Comparison of ENCODE assay signal across 16 cellular contexts in genomic region chr21:44984792-44985440, GRCh38. TPM values are rescaled to one million over a fixed set of nuclear protein-coding genes. Genes with fewer than 3 reads are reported as not detected.
DNase-seq lines count a peak whose midpoint lies in the region; ATAC-seq, FAIRE-seq and TF ChIP-seq lines count a peak whose summit lies in the region.
"Had no signal": no experiment of that assay in that cellular context is flagged by ENCODE, and none has a peak within 500 bp of the region (broad histone marks: within the 10 kb centered on the region; RNA-seq: fewer than 3 reads in every experiment).

No MANE protein-coding gene starts in this region.

- no peak overlapping the region for H3K27ac Mint-ChIP-seq in natural killer cell treated with Interleukin-12 subunit alpha and Interleukin-12 subunit beta and Interleukin-15 and Interleukin-18, amount 100 ng/mL, for 72 hours
- no peak overlapping the region for H3K27ac Mint-ChIP-seq in natural killer cell
- H3K27ac Mint-ChIP-seq in T-helper 2 cell treated with Interferon-gamma antibody and Interleukin-4, amounts not matched to agents 5 μg/mL and 100 μg/mL, for 36 hours, result no peak overlapping the region
- H3K27ac Mint-ChIP-seq: dendritic cell treated with granulocyte-macrophage colony-stimulating factor and Interleukin-4, amounts not matched to agents 40 ng/mL and 50 ng/mL, for 4 days had no signal

- no peaks in the 10 kb centered on the region for H3K36me3 Mint-ChIP-seq in natural killer cell treated with Interleukin-12 subunit alpha and Interleukin-12 subunit beta and Interleukin-15 and Interleukin-18, amount 100 ng/mL, for 72 hours
- no peaks in the 10 kb centered on the region for H3K36me3 Mint-ChIP-seq in natural killer cell
- no peaks in the 10 kb centered on the region for H3K36me3 Mint-ChIP-seq in T-helper 2 cell treated with Interferon-gamma antibody and Interleukin-4, amounts not matched to agents 5 μg/mL and 100 μg/mL, for 36 hours (ENCODE audit: low read depth)

- intact Hi-C loops in natural killer cell (cut with micrococcal nuclease) (no loop called here), esophagus muscularis mucosa (cut with DNase I) (no loop called here)

- ATAC-seq in natural killer cell treated with Interleukin-12 subunit alpha and Interleukin-12 subunit beta and Interleukin-15 and Interleukin-18, amount 100 ng/mL, for 72 hours, result peak in 1 of 2 donors; percentile 24
- ATAC-seq in natural killer cell, result no peak
- ATAC-seq: HCT116 had no signal

- WGBS in esophagus muscularis mucosa, result 62% methylated on average over 12 of the region's 26 CpGs
- WGBS in mesodermal cell (ENCODE audit: insufficient coverage in 2 of 2), 2 experiments, result 76 to 80% methylated on average over 18 of the region's 26 CpGs

- no peaks in the 10 kb centered on the region for H3K27me3 Mint-ChIP-seq in natural killer cell treated with Interleukin-12 subunit alpha and Interleukin-12 subunit beta and Interleukin-15 and Interleukin-18, amount 100 ng/mL, for 72 hours
- H3K27me3 Mint-ChIP-seq in natural killer cell (ENCODE audit: low read depth in 2 of 2), result no peaks in the 10 kb centered on the region
- H3K27me3 Mint-ChIP-seq in T-helper 2 cell treated with Interferon-gamma antibody and Interleukin-4, amounts not matched to agents 5 μg/mL and 100 μg/mL, for 36 hours (ENCODE audit: low read depth), result no peaks in the 10 kb centered on the region

- FAIRE-seq in GM12892 (lab: Jason Lieb, UNC), result no peak

- no peak for TF ChIP-seq EP300 in esophagus muscularis mucosa (IDR thresholded peaks at IDR 0.05)

- DNase-seq in natural killer cell treated with Interleukin-12 subunit alpha and Interleukin-12 subunit beta and Interleukin-15 and Interleukin-18, amount 100 ng/mL, for 72 hours (ENCODE audit: low spot score), result peak; percentile 38
- no peak for DNase-seq in natural killer cell
- no peak for DNase-seq in esophagus muscularis mucosa (ENCODE audit: extremely low spot score)
- no peak for DNase-seq in T-helper 2 cell treated with Interferon-gamma antibody and Interleukin-4, amounts not matched to agents 5 μg/mL and 100 μg/mL, for 36 hours (ENCODE audit: low spot score)
- no peak for DNase-seq in GM12892 (ENCODE audit: insufficient read length)
- DNase-seq in NCI-H1436 (lab: John Stamatoyannopoulos, UW), result no peak
- no peak for DNase-seq in COLO668 (lab: John Stamatoyannopoulos, UW; ENCODE audit: unreplicated experiment)
- DNase-seq: amniotic stem cell, DMS79, NCI-H146 had no signal

- TF ChIP-seq POLR2A in esophagus muscularis mucosa (IDR thresholded peaks at IDR 0.05; ENCODE audit: low read depth) (no peak), GM12892 (IDR thresholded peaks at IDR 0.05; ENCODE audit: low read depth, low read length) (no peak)

- peaks cover 0 to 2% of the 10 kb centered on the region in 2 donors for H3K4me1 Mint-ChIP-seq in natural killer cell treated with Interleukin-12 subunit alpha and Interleukin-12 subunit beta and Interleukin-15 and Interleukin-18, amount 100 ng/mL, for 72 hours (ENCODE audit: low read depth in 2 of 2)
- H3K4me1 Mint-ChIP-seq in natural killer cell, result no peaks in the 10 kb centered on the region
- no peaks in the 10 kb centered on the region for H3K4me1 Mint-ChIP-seq in T-helper 2 cell treated with Interferon-gamma antibody and Interleukin-4, amounts not matched to agents 5 μg/mL and 100 μg/mL, for 36 hours (ENCODE audit: low read depth)

- H3K9me3 ChIP-seq in esophagus muscularis mucosa (no peaks in the 10 kb centered on the region), mesodermal cell (ENCODE audit: control insufficient read depth, low read length) (no peaks in the 10 kb centered on the region)

- H3K9me3 Mint-ChIP-seq in natural killer cell treated with Interleukin-12 subunit alpha and Interleukin-12 subunit beta and Interleukin-15 and Interleukin-18, amount 100 ng/mL, for 72 hours, result no peaks in the 10 kb centered on the region
- H3K9me3 Mint-ChIP-seq in natural killer cell, result no peaks in the 10 kb centered on the region
- H3K9me3 Mint-ChIP-seq in T-helper 2 cell treated with Interferon-gamma antibody and Interleukin-4, amounts not matched to agents 5 μg/mL and 100 μg/mL, for 36 hours, result no peaks in the 10 kb centered on the region
- H3K9me3 Mint-ChIP-seq: dendritic cell treated with granulocyte-macrophage colony-stimulating factor and Interleukin-4, amounts not matched to agents 40 ng/mL and 50 ng/mL, for 4 days had no signal

- H3K4me3 ChIP-seq in esophagus muscularis mucosa, result no peak overlapping the region
- no peak overlapping the region for H3K4me3 ChIP-seq in mesodermal cell (ENCODE audit: extremely low read depth, insufficient read depth, low read length, poor library complexity, severe bottlenecking)
- H3K4me3 ChIP-seq: hepatocyte, lung had no signal

- peaks cover 24 to 66% (median 54%) of the 10 kb centered on the region in 4 donors for H3K4me1 ChIP-seq in esophagus muscularis mucosa
- H3K4me1 ChIP-seq in mesodermal cell (ENCODE audit: control insufficient read depth, insufficient read depth, low read length, poor library complexity, severe bottlenecking), result peaks cover 49% of the 10 kb centered on the region

- peaks cover 0 to 6% (median 0%) of the 10 kb centered on the region in 4 donors for H3K36me3 ChIP-seq in esophagus muscularis mucosa
- no peaks in the 10 kb centered on the region for H3K36me3 ChIP-seq in mesodermal cell (ENCODE audit: control insufficient read depth, insufficient read depth, low read length)

- no peak overlapping the region for H3K4me3 Mint-ChIP-seq in natural killer cell treated with Interleukin-12 subunit alpha and Interleukin-12 subunit beta and Interleukin-15 and Interleukin-18, amount 100 ng/mL, for 72 hours
- no peak overlapping the region for H3K4me3 Mint-ChIP-seq in natural killer cell
- H3K4me3 Mint-ChIP-seq in T-helper 2 cell treated with Interferon-gamma antibody and Interleukin-4, amounts not matched to agents 5 μg/mL and 100 μg/mL, for 36 hours, result no peak overlapping the region
- H3K4me3 Mint-ChIP-seq: dendritic cell treated with granulocyte-macrophage colony-stimulating factor and Interleukin-4, amounts not matched to agents 40 ng/mL and 50 ng/mL, for 4 days had no signal

- TF ChIP-seq CTCF in natural killer cell (IDR thresholded peaks at IDR 0.05), result no peak
- no peak for TF ChIP-seq CTCF in esophagus muscularis mucosa (IDR thresholded peaks at IDR 0.05)

- H3K27ac ChIP-seq in esophagus muscularis mucosa (replicated peaks in 1 of 4), result peak overlapping the region in 3 of 4 donors; percentile 0 to 95 (median 57)
- peak overlapping the region; percentile 41 for H3K27ac ChIP-seq in mesodermal cell (ENCODE audit: low read depth, low read length, severe bottlenecking)
- H3K27ac ChIP-seq: hepatocyte, KMS-11 had no signal

- no peaks in the 10 kb centered on the region for H3K27me3 ChIP-seq in esophagus muscularis mucosa
- H3K27me3 ChIP-seq: hepatocyte had no signal

RNA-seq across cellular contexts. Expression of gene SLX9, which starts 45.1 kb away (rescaled TPM):
- total RNA-seq in natural killer cell treated with Interleukin-12 subunit alpha and Interleukin-12 subunit beta and Interleukin-15 and Interleukin-18, amount 100 ng/mL, for 72 hours, result 10 to 100 TPM; 43.5 to 83.6 TPM
- total RNA-seq in natural killer cell (10 to 100 TPM; 12.8 to 22.9 (median 20.0) TPM), esophagus muscularis mucosa (10 to 100 TPM; 20.8 to 59.3 (median 27.6) TPM)
- polyA plus RNA-seq in mesodermal cell (2013, experiment 1 of 2), result 27.2 TPM
- polyA plus RNA-seq in mesodermal cell (2013, experiment 2 of 2), result 23.0 TPM
- polyA plus RNA-seq in GM12892 (2012; ENCODE audit: missing spikeins), result 6.3 TPM
